In genomic region chr11:74748211-74749126, GRCh38 we compare ENCODE assay signal across 8 cellular contexts. TPM values are rescaled to one million over a fixed set of nuclear protein-coding genes. Genes with fewer than 3 reads are reported as not detected.
DNase-seq lines count a peak whose midpoint lies in the region; ATAC-seq, FAIRE-seq and TF ChIP-seq lines count a peak whose summit lies in the region.

Gene RNF169, plus strand, starts transcription at chr11:74748849. Its CDS starts 32 bp downstream, at chr11:74748881.

- TF ChIP-seq CTCF in VCaP (conservative IDR thresholded peaks at IDR 0.05) (no peak), breast epithelium (IDR thresholded peaks at IDR 0.05) (no peak)

- ATAC-seq in GM18870 (IDR thresholded peaks at IDR 0.05; ENCODE audit: unreplicated experiment), result peak; percentile 96
- ATAC-seq in HG03135 (IDR thresholded peaks at IDR 0.05; ENCODE audit: unreplicated experiment), result peak; percentile 97

- peak within 1 kb of the TSS; percentile 67 for H2AFZ ChIP-seq in ACC112 (ENCODE audit: low read length, unreplicated experiment)

- intact Hi-C loops in breast epithelium (cut with DNase I; ENCODE audit: low total_unique reads), result no loop called here

- no peaks in the 10 kb centered on the region for H3K9me3 ChIP-seq in breast epithelium
- no peaks in the 10 kb centered on the region for H3K9me3 ChIP-seq in small intestine (ENCODE audit: control insufficient read depth, low read depth)

- 1 to 2% (median 1%) methylated on average over 45 to 47 of the region's 47 CpGs for WGBS in small intestine, 3 donors

- H3K79me2 ChIP-seq in ACC112 (ENCODE audit: control insufficient read depth, insufficient read depth, low read length, unreplicated experiment), result peaks cover 41% of the 10 kb centered on the region

- H3K4me3 ChIP-seq in ACC112 (ENCODE audit: low read depth, low read length), result peak within 1 kb of the TSS; percentile 81
- H3K4me3 ChIP-seq in breast epithelium, result peak within 1 kb of the TSS; percentile 84 to 90 (median 84)
- H3K4me3 ChIP-seq in small intestine (ENCODE audit: low read depth in 1 of 2, low read length in 2 of 2), result peak within 1 kb of the TSS; percentile 76 to 98

- H3K4me1 ChIP-seq in ACC112 (ENCODE audit: control insufficient read depth, insufficient read depth, low read length, unreplicated experiment) (peaks cover 14% of the 10 kb centered on the region), breast epithelium (peaks cover 4% of the 10 kb centered on the region in 2 donors), small intestine (ENCODE audit: control insufficient read depth in 2 of 2, insufficient read depth in 1 of 2, low read depth in 1 of 2, low read length in 1 of 2) (peaks cover 0 to 2% of the 10 kb centered on the region in 2 donors)

- H3K27ac ChIP-seq in ACC112 (ENCODE audit: low read depth, low read length) (peak within 1 kb of the TSS; percentile 58; the same call in 1 of the 2 replicates), VCaP (peak within 1 kb of the TSS; percentile 93), breast epithelium (peak within 1 kb of the TSS; percentile 97), small intestine (ENCODE audit: low read depth in 1 of 2, low read length in 1 of 2) (peak within 1 kb of the TSS; percentile 90 to 97)

- H3K36me3 ChIP-seq in ACC112 (ENCODE audit: insufficient read depth, low read length) (no peaks in the 10 kb centered on the region), breast epithelium (no peaks in the 10 kb centered on the region), small intestine (ENCODE audit: control insufficient read depth in 2 of 2, insufficient read depth in 2 of 2, low read length in 2 of 2) (no peaks in the 10 kb centered on the region)

- no peak for FAIRE-seq in small intestine (lab: Jason Lieb, UNC)

- DNase-seq in NCI-H2196 treated with DMSO at 0.1 percent for 48 hours (lab: John Stamatoyannopoulos, UW; ENCODE audit: unreplicated experiment) (peak; percentile 96), breast epithelium (ENCODE audit: low spot score in 2 of 2) (peak; percentile 95 to 96), iPS-NIHi11 (ENCODE audit: low spot score) (peak; percentile 97), small intestine (peak; percentile 97)

- peak; percentile 68 for TF ChIP-seq POLR2A in breast epithelium (IDR thresholded peaks at IDR 0.05)

- H3K27me3 ChIP-seq in ACC112 (ENCODE audit: insufficient read depth, low read length) (no peaks in the 10 kb centered on the region), breast epithelium (no peaks in the 10 kb centered on the region), small intestine (ENCODE audit: control insufficient read depth in 2 of 2, insufficient read depth in 2 of 2, low read length in 2 of 2) (no peaks in the 10 kb centered on the region)

RNA-seq across cellular contexts. Expression of gene RNF169, which starts in this region (rescaled TPM):
- total RNA-seq in breast epithelium, result 10 to 100 TPM; 16.5 to 36.1 (median 27.2) TPM
- 1 to 10 TPM; 1.4 to 3.7 (median 2.0) TPM for polyA plus RNA-seq in small intestine

Comparison
In these comparisons a context has a peak if more than half of its experiments do, and no peak if none do; other contexts are left out.
1. Peak in every context shown above with its lines: DNase-seq, ATAC-seq, H3K4me3 ChIP-seq and H3K27ac ChIP-seq.